8 cellular contexts compared by ENCODE assay signal in genomic region chr3:44338010-44338827, GRCh38. TPM values are rescaled to one million over a fixed set of nuclear protein-coding genes. Genes with fewer than 3 reads are reported as not detected.
DNase-seq lines count a peak whose midpoint lies in the region; ATAC-seq and TF ChIP-seq lines count a peak whose summit lies in the region.

TCAIM (plus strand) TSS chr3:44338766; CDS start chr3:44354783, 16,017 bp downstream.

- peak within 1 kb of the TSS; percentile 89 for H3K4me3 ChIP-seq in choroid plexus epithelial cell (ENCODE audit: low read depth, low read length)

- H3K27me3 Mint-ChIP-seq in activated CD4-positive, alpha-beta T cell treated with anti-CD3 and anti-CD28 coated beads for 36 hours, result peaks cover 3% of the 10 kb centered on the region

- H3K4me1 Mint-ChIP-seq in activated CD4-positive, alpha-beta T cell treated with anti-CD3 and anti-CD28 coated beads for 36 hours, result peaks cover 18% of the 10 kb centered on the region

- DNase-seq in Ammon's horn (ENCODE audit: low spot score), result peak; percentile 97
- DNase-seq in NCI-H510A treated with DMSO at 0.1 percent for 48 hours (lab: John Stamatoyannopoulos, UW), result peak; percentile 84
- peak; percentile 99 for DNase-seq in activated CD4-positive, alpha-beta T cell treated with anti-CD3 and anti-CD28 coated beads for 36 hours
- DNase-seq in choroid plexus epithelial cell (ENCODE audit: low read depth), result peak; percentile 99
- peak; percentile 98 for DNase-seq in kidney tubule cell (ENCODE audit: low spot score)
- peak; percentile 96 to 99 (median 96) for DNase-seq in stimulated activated CD4-positive, alpha-beta T cell treated with anti-CD3 and anti-CD28 coated beads, Interleukin-1b, Interleukin-23, amount 100 ng/mL, for 24 hours (ENCODE audit: low read depth in 4 of 4, low spot score in 1 of 4)

- H3K4me3 Mint-ChIP-seq in activated CD4-positive, alpha-beta T cell treated with anti-CD3 and anti-CD28 coated beads for 36 hours, result peak within 1 kb of the TSS; percentile 90

- TF ChIP-seq POLR2A in GM19193 (IDR thresholded peaks at IDR 0.05; ENCODE audit: extremely low read depth, insufficient read depth, insufficient read length), result peak; percentile 86

- peak within 1 kb of the TSS; percentile 98 for H3K27ac Mint-ChIP-seq in activated CD4-positive, alpha-beta T cell treated with anti-CD3 and anti-CD28 coated beads for 36 hours

- peak; percentile 93 for ATAC-seq in HG03439 (IDR thresholded peaks at IDR 0.05; ENCODE audit: unreplicated experiment)
- ATAC-seq in activated CD4-positive, alpha-beta T cell treated with anti-CD3 and anti-CD28 coated beads for 36 hours, result peak; percentile 98

- POLR2A ChIA-PET in activated CD4-positive, alpha-beta T cell treated with anti-CD3 and anti-CD28 coated beads for 36 hours (lab: Charles Lee), result interaction anchor here (0.6 to 2.1 kb wide), 4 partner anchors 9 to 647 kb away, joined by 3 to 6 read pairs (median 4); no protein-coding TSS in a partner anchor

- no peak for TF ChIP-seq CTCF in choroid plexus epithelial cell (conservative IDR thresholded peaks at IDR 0.05; ENCODE audit: low read depth, low read length)

- H3K36me3 Mint-ChIP-seq in activated CD4-positive, alpha-beta T cell treated with anti-CD3 and anti-CD28 coated beads for 36 hours (ENCODE audit: low read depth), result peaks cover 3% of the 10 kb centered on the region

- intact Hi-C loops in activated CD4-positive, alpha-beta T cell treated with anti-CD3 and anti-CD28 coated beads for 36 hours (cut with DNase I, micrococcal nuclease), result loop anchor here (1.0 to 5.0 kb wide), 13 partner anchors 101 to 1534 kb away; partner anchors contain the start of genes EXOSC7 (in 2 of the 2), ZDHHC3 (in 2 of the 2), ABHD5 (in 1 of the 2) and HIGD1A (in 1 of the 2)

- no peaks in the 10 kb centered on the region for H3K9me3 Mint-ChIP-seq in activated CD4-positive, alpha-beta T cell treated with anti-CD3 and anti-CD28 coated beads for 36 hours (ENCODE audit: low read depth)

- CTCF ChIA-PET in activated CD4-positive, alpha-beta T cell treated with anti-CD3 and anti-CD28 coated beads for 36 hours (lab: Charles Lee), result interaction anchor here (0.7 to 3.6 kb wide), 5 partner anchors 15 to 935 kb away, joined by 3 to 16 read pairs (median 3); no protein-coding TSS in a partner anchor

RNA-seq across cellular contexts. Expression of gene TCAIM, which starts in this region (rescaled TPM):
- 10 to 100 TPM; 14.8 to 17.0 TPM for total RNA-seq in activated CD4-positive, alpha-beta T cell treated with anti-CD3 and anti-CD28 coated beads for 36 hours

Comparison
In these comparisons a context has a peak if more than half of its experiments do, and no peak if none do; other contexts are left out.
1. Peak in every context shown above with its lines: DNase-seq, ATAC-seq and H3K4me3 ChIP-seq.